ENCODE assay signal across 13 cellular contexts in genomic region chr9:131743501-131743900, GRCh38. TPM values are rescaled to one million over a fixed set of nuclear protein-coding genes. Genes with fewer than 3 reads are reported as not detected.
A peak's percentile ranks its signal among the peaks of the same experiment; 100 is the strongest.
DNase-seq lines count a peak whose midpoint lies in the region; ATAC-seq and TF ChIP-seq lines count a peak whose summit lies in the region.
"Had no signal": no experiment of that assay in that cellular context is flagged by ENCODE, and none has a peak within 500 bp of the region (broad histone marks: within the 10 kb centered on the region; RNA-seq: fewer than 3 reads in every experiment).

No MANE protein-coding gene starts in this region.

- peaks cover 35% of the 10 kb centered on the region for H3K4me1 Mint-ChIP-seq in activated naive CD4-positive, alpha-beta T cell treated with anti-CD3 and anti-CD28 coated beads, Interleukin-2, amount 50 U/mL, for 24 hours
- H3K4me1 Mint-ChIP-seq in dendritic cell treated with granulocyte-macrophage colony-stimulating factor and Interleukin-4, amounts not matched to agents 40 ng/mL and 50 ng/mL, for 4 days (ENCODE audit: low read depth): peaks cover 46% of the 10 kb centered on the region
- H3K4me1 Mint-ChIP-seq in stimulated activated memory B cell treated with anti-CD40 and anti-IgM and Interleukin-4, amounts not matched to agents 10 μg/mL and 1 μg/mL and 100 μg/mL, for 72 hours: peaks cover 45% of the 10 kb centered on the region

- no peak overlapping the region for H2AFZ ChIP-seq in OCI-LY1 (ENCODE audit: low read length)

- H3K27me3 ChIP-seq in OCI-LY1 (ENCODE audit: insufficient read depth, low read length) (no peaks in the 10 kb centered on the region), transverse colon (no peaks in the 10 kb centered on the region)

- no peak overlapping the region for H3K4me3 ChIP-seq in OCI-LY1 (ENCODE audit: low read depth, low read length, poor library complexity, severe bottlenecking)
- H3K4me3 ChIP-seq in transverse colon: no peak overlapping the region

- peak overlapping the region; percentile 19 for H3K27ac Mint-ChIP-seq in activated naive CD4-positive, alpha-beta T cell treated with anti-CD3 and anti-CD28 coated beads, Interleukin-2, amount 50 U/mL, for 24 hours
- peak overlapping the region; percentile 81 for H3K27ac Mint-ChIP-seq in dendritic cell treated with granulocyte-macrophage colony-stimulating factor and Interleukin-4, amounts not matched to agents 40 ng/mL and 50 ng/mL, for 4 days
- peak overlapping the region; percentile 84 for H3K27ac Mint-ChIP-seq in stimulated activated memory B cell treated with anti-CD40 and anti-IgM and Interleukin-4, amounts not matched to agents 10 μg/mL and 1 μg/mL and 100 μg/mL, for 72 hours

- peaks cover 35% of the 10 kb centered on the region for H3K4me1 ChIP-seq in OCI-LY1 (ENCODE audit: insufficient read depth, low read length, severe bottlenecking)
- peaks cover 2 to 10% (median 6%) of the 10 kb centered on the region in 4 donors for H3K4me1 ChIP-seq in transverse colon

- no peaks in the 10 kb centered on the region for H3K27me3 Mint-ChIP-seq in activated naive CD4-positive, alpha-beta T cell treated with anti-CD3 and anti-CD28 coated beads, Interleukin-2, amount 50 U/mL, for 24 hours
- H3K27me3 Mint-ChIP-seq in dendritic cell treated with granulocyte-macrophage colony-stimulating factor and Interleukin-4, amounts not matched to agents 40 ng/mL and 50 ng/mL, for 4 days: no peaks in the 10 kb centered on the region
- no peaks in the 10 kb centered on the region for H3K27me3 Mint-ChIP-seq in stimulated activated memory B cell treated with anti-CD40 and anti-IgM and Interleukin-4, amounts not matched to agents 10 μg/mL and 1 μg/mL and 100 μg/mL, for 72 hours

- no peaks in the 10 kb centered on the region for H3F3A ChIP-seq in OCI-LY1 (ENCODE audit: insufficient read depth, low read length)

- WGBS in transverse colon (ENCODE audit: low coverage in 1 of 2), 2 donors: 80 to 82% methylated on average over 1 of the region's 1 CpG

- in situ Hi-C loops in transverse colon (cut with MboI; ENCODE audit: low pct_ligation_motif_present in 1 of 4, low pct_unique_long_range_greater_than_20kb in 1 of 4, low sequenced_read_pairs in 3 of 4): loop anchor here (5.0 to 25.0 kb wide), 5 partner anchors 149 to 381 kb away; partner anchors contain the start of gene PRRC2B (in 1 of the 4)

- H4K20me1 ChIP-seq in OCI-LY1 (ENCODE audit: insufficient read depth, low read length): no peaks in the 10 kb centered on the region

- TF ChIP-seq POLR2A in transverse colon (IDR thresholded peaks at IDR 0.05): no peak

- intact Hi-C loops in dendritic cell treated with granulocyte-macrophage colony-stimulating factor and Interleukin-4, amounts not matched to agents 40 ng/mL and 50 ng/mL, for 4 days (cut with micrococcal nuclease): no loop called here
- intact Hi-C loops in transverse colon (cut with DNase I; ENCODE audit: low total_unique reads): no loop called here

- TF ChIP-seq CTCF in OCI-LY1 (IDR thresholded peaks at IDR 0.05; ENCODE audit: low read length) (no peak), transverse colon (IDR thresholded peaks at IDR 0.05) (no peak)

- peak overlapping the region; percentile 45 for H3K27ac ChIP-seq in OCI-LY1 (ENCODE audit: low read depth, low read length, poor library complexity, severe bottlenecking)
- H3K27ac ChIP-seq in transverse colon: no peak overlapping the region

- H3K36me3 ChIP-seq in OCI-LY1 (ENCODE audit: insufficient read depth, low read length) (no peaks in the 10 kb centered on the region), transverse colon (no peaks in the 10 kb centered on the region)

- H3K9ac ChIP-seq in OCI-LY1 (ENCODE audit: low read length): no peak overlapping the region; the same call in 1 of the 2 replicates

- H3K4me3 Mint-ChIP-seq in activated naive CD4-positive, alpha-beta T cell treated with anti-CD3 and anti-CD28 coated beads, Interleukin-2, amount 50 U/mL, for 24 hours: peak overlapping the region; percentile 56
- H3K4me3 Mint-ChIP-seq in dendritic cell treated with granulocyte-macrophage colony-stimulating factor and Interleukin-4, amounts not matched to agents 40 ng/mL and 50 ng/mL, for 4 days: no peak overlapping the region
- H3K4me3 Mint-ChIP-seq in stimulated activated memory B cell treated with anti-CD40 and anti-IgM and Interleukin-4, amounts not matched to agents 10 μg/mL and 1 μg/mL and 100 μg/mL, for 72 hours: no peak overlapping the region

- no peaks in the 10 kb centered on the region for H3K9me3 Mint-ChIP-seq in activated naive CD4-positive, alpha-beta T cell treated with anti-CD3 and anti-CD28 coated beads, Interleukin-2, amount 50 U/mL, for 24 hours
- H3K9me3 Mint-ChIP-seq in dendritic cell treated with granulocyte-macrophage colony-stimulating factor and Interleukin-4, amounts not matched to agents 40 ng/mL and 50 ng/mL, for 4 days: no peaks in the 10 kb centered on the region
- H3K9me3 Mint-ChIP-seq in stimulated activated memory B cell treated with anti-CD40 and anti-IgM and Interleukin-4, amounts not matched to agents 10 μg/mL and 1 μg/mL and 100 μg/mL, for 72 hours: no peaks in the 10 kb centered on the region

- no peaks in the 10 kb centered on the region for H3K9me2 ChIP-seq in OCI-LY1 (ENCODE audit: low read depth, low read length)

- DNase-seq in activated naive CD4-positive, alpha-beta T cell treated with Interleukin-2 at 50 U/mL for 16 hours: no peak
- no peak for DNase-seq in transverse colon
- DNase-seq: activated CD4-positive, alpha-beta T cell treated with anti-CD3 and anti-CD28 coated beads, Interleukin-2, amount 50 U/mL, for 4 hours; activated gamma-delta T cell; DMS 273 treated with DMSO at 0.1 percent for 48 hours; NCI-H1930; NCI-H510A had no signal

- no peak overlapping the region for H3K4me2 ChIP-seq in OCI-LY1 (ENCODE audit: low read length)

- peaks cover 7% of the 10 kb centered on the region for H3K79me2 ChIP-seq in OCI-LY1 (ENCODE audit: insufficient read depth, low read length)

- TF ChIP-seq EP300 in transverse colon (IDR thresholded peaks at IDR 0.05; ENCODE audit: low read depth): no peak

- H3K36me3 Mint-ChIP-seq in activated naive CD4-positive, alpha-beta T cell treated with anti-CD3 and anti-CD28 coated beads, Interleukin-2, amount 50 U/mL, for 24 hours: no peaks in the 10 kb centered on the region
- peaks cover 10% of the 10 kb centered on the region for H3K36me3 Mint-ChIP-seq in dendritic cell treated with granulocyte-macrophage colony-stimulating factor and Interleukin-4, amounts not matched to agents 40 ng/mL and 50 ng/mL, for 4 days (ENCODE audit: low read depth)
- H3K36me3 Mint-ChIP-seq in stimulated activated memory B cell treated with anti-CD40 and anti-IgM and Interleukin-4, amounts not matched to agents 10 μg/mL and 1 μg/mL and 100 μg/mL, for 72 hours: no peaks in the 10 kb centered on the region

- H3K9me3 ChIP-seq in OCI-LY1 (ENCODE audit: low read length) (no peaks in the 10 kb centered on the region), transverse colon (no peaks in the 10 kb centered on the region)

- ATAC-seq in stimulated activated memory B cell treated with anti-CD40 and anti-IgM and Interleukin-4, amounts not matched to agents 10 μg/mL and 1 μg/mL and 100 μg/mL, for 72 hours: no peak
- no peak for ATAC-seq in GM18511 (IDR thresholded peaks at IDR 0.05; ENCODE audit: unreplicated experiment)
- no peak for ATAC-seq in GM18868 (IDR thresholded peaks at IDR 0.05; ENCODE audit: unreplicated experiment)

RNA-seq across cellular contexts. Expression of gene RAPGEF1, which starts 3.6 kb away (rescaled TPM):
- total RNA-seq in transverse colon: 10 to 100 TPM; 49.8 to 86.0 (median 55.1) TPM

Comparison
In these comparisons a context has a peak if more than half of its experiments do, and no peak if none do; other contexts are left out.
1. H3K27ac Mint-ChIP-seq: peak in every context shown above with its lines; median percentile 84 in stimulated activated memory B cell treated with anti-CD40 and anti-IgM and Interleukin-4, amounts not matched to agents 10 μg/mL and 1 μg/mL and 100 μg/mL, for 72 hours; 81 in dendritic cell treated with granulocyte-macrophage colony-stimulating factor and Interleukin-4, amounts not matched to agents 40 ng/mL and 50 ng/mL, for 4 days; 19 in activated naive CD4-positive, alpha-beta T cell treated with anti-CD3 and anti-CD28 coated beads, Interleukin-2, amount 50 U/mL, for 24 hours.